12 cellular contexts compared by ENCODE assay signal in genomic region chr9:89372230-89372816, GRCh38. TPM values are rescaled to one million over a fixed set of nuclear protein-coding genes. Genes with fewer than 3 reads are reported as not detected.
A peak's percentile ranks its signal among the peaks of the same experiment; 100 is the strongest.
DNase-seq lines count a peak whose midpoint lies in the region; ATAC-seq and TF ChIP-seq lines count a peak whose summit lies in the region.
"Had no signal": no experiment of that assay in that cellular context is flagged by ENCODE, and none has a peak within 500 bp of the region (broad histone marks: within the 10 kb centered on the region; RNA-seq: fewer than 3 reads in every experiment).

No MANE protein-coding gene starts in this region.

- intact Hi-C loops in A673 (cut with micrococcal nuclease; ENCODE audit: unreplicated experiment), result no loop called here

- CTCF ChIA-PET in A673 (lab: Charles Lee), result no interaction called here
- CTCF ChIA-PET in HEK293 (lab: Yijun Ruan, JAX), result no interaction called here
- CTCF ChIA-PET in WTC11 (lab: Charles Lee), result interaction anchor here (0.7 to 1.8 kb wide), 2 partner anchors 176 to 221 kb away, joined by 4 read pairs; no protein-coding TSS in a partner anchor

- H3K9me3 ChIP-seq in A673 (ENCODE audit: low read depth, low read length, poor library complexity, severe bottlenecking) (no peaks in the 10 kb centered on the region), HEK293 (ENCODE audit: control insufficient read depth, insufficient read depth, low read depth, low read length) (no peaks in the 10 kb centered on the region)
- H3K9me3 ChIP-seq: heart left ventricle had no signal

- H3K27ac ChIP-seq in A673 (ENCODE audit: low read depth, low read length, poor library complexity, severe bottlenecking) (no peak overlapping the region), HEK293 (ENCODE audit: extremely low read depth, low read depth, low read length) (no peak overlapping the region)
- H3K27ac ChIP-seq: heart left ventricle had no signal

- H3K27ac Mint-ChIP-seq in WTC11, result no peak overlapping the region
- H3K27ac Mint-ChIP-seq: nephron had no signal

- TF ChIP-seq CTCF in A673 (conservative IDR thresholded peaks at IDR 0.05; ENCODE audit: low read depth, low read length), result no peak
- no peak for TF ChIP-seq CTCF in HEK293 (tag by site-specific recombination; IDR thresholded peaks at IDR 0.05)
- no peak for TF ChIP-seq CTCF in WTC11 (IDR thresholded peaks at IDR 0.05)

- POLR2A ChIA-PET in A673 (lab: Charles Lee; ENCODE audit: low non-redundant PET) (no interaction called here), HEK293 (lab: Yijun Ruan, JAX) (no interaction called here), WTC11 (lab: Charles Lee) (no interaction called here)

- ATAC-seq in WTC11 (peak; percentile 41; the same call in 1 of the 2 replicates), esophagus mucosa (peak; percentile 42), GM21390 (IDR thresholded peaks at IDR 0.05; ENCODE audit: unreplicated experiment) (no peak), HG03342 (IDR thresholded peaks at IDR 0.05; ENCODE audit: unreplicated experiment) (no peak)

- peaks cover 9% of the 10 kb centered on the region for H3K36me3 Mint-ChIP-seq in WTC11

- in situ Hi-C loops in ACHN (cut with HindIII; ENCODE audit: low pct_ligation_motif_present, low pct_unique_long_range_greater_than_20kb, low sequenced_read_pairs), result no loop called here

- no peaks in the 10 kb centered on the region for H3K27me3 ChIP-seq in A673 (replicated peaks; ENCODE audit: insufficient read depth, low read depth, low read length, poor library complexity)
- H3K27me3 ChIP-seq: heart left ventricle had no signal

- DNase-seq in A673 (ENCODE audit: low spot score) (peak; percentile 21), WTC11 (ENCODE audit: low spot score) (no peak), ACHN (no peak), DMS79 (lab: John Stamatoyannopoulos, UW) (no peak)
- DNase-seq: heart left ventricle; NCI-H1105 treated with DMSO at 0.1 percent for 48 hours; stimulated activated CD4-positive, alpha-beta T cell treated with anti-CD3 and anti-CD28 coated beads, Interleukin-2, amount 100 ng/mL, for 48 hours had no signal

- no peak overlapping the region for H3K4me3 Mint-ChIP-seq in WTC11
- H3K4me3 Mint-ChIP-seq: nephron had no signal

- H3K4me1 ChIP-seq in A673 (ENCODE audit: insufficient read depth, low read length, poor library complexity, severe bottlenecking), result peaks cover 7% of the 10 kb centered on the region
- H3K4me1 ChIP-seq in HEK293 (ENCODE audit: control insufficient read depth, insufficient read depth, low read length), result no peaks in the 10 kb centered on the region

- no peaks in the 10 kb centered on the region for H3K9me3 Mint-ChIP-seq in WTC11
- H3K9me3 Mint-ChIP-seq: nephron had no signal

- H3K4me3 ChIP-seq in A673 (ENCODE audit: low read depth, low read length, poor library complexity, severe bottlenecking) (no peak overlapping the region), HEK293 (ENCODE audit: low read depth, low read length) (no peak overlapping the region)
- H3K4me3 ChIP-seq: heart left ventricle had no signal

- peaks cover 6% of the 10 kb centered on the region for H3K4me1 Mint-ChIP-seq in WTC11
- H3K4me1 Mint-ChIP-seq: nephron had no signal

- no peaks in the 10 kb centered on the region for H3K27me3 Mint-ChIP-seq in WTC11 (ENCODE audit: low read depth)

- BruUV-seq in A673 (replicated peaks; lab: Mats Ljungman, UMichigan), result no TSS peak

- H3K36me3 ChIP-seq in A673 (ENCODE audit: insufficient read depth, low read length, poor library complexity, severe bottlenecking) (no peaks in the 10 kb centered on the region), HEK293 (ENCODE audit: control insufficient read depth in 2 of 2, insufficient read depth in 1 of 2, low read length in 2 of 2) (peaks cover 0 to 2% of the 10 kb centered on the region in 2 experiments; a peak in 2 of 3 replicates)

TF ChIP-seq in HEK293, 187 proteins besides CTCF, POLR2A, EP300 and RAD21:
- TF ChIP-seq KLF8 (tag by site-specific recombination; IDR thresholded peaks at IDR 0.05) (peak; percentile 98), ZNF600 (tag by site-specific recombination; IDR thresholded peaks at IDR 0.05) (peak; percentile 80), ZNF362 (tag by site-specific recombination; IDR thresholded peaks at IDR 0.05) (no peak), KLF1 (tag by site-specific recombination; IDR thresholded peaks at IDR 0.05) (peak; percentile 99), KLF9 (tag by site-specific recombination; IDR thresholded peaks at IDR 0.05; ENCODE audit: low read depth) (peak; percentile 87)

TF ChIP-seq in WTC11, 78 proteins besides CTCF, POLR2A, EP300 and RAD21:
- TF ChIP-seq, protein P1, sequence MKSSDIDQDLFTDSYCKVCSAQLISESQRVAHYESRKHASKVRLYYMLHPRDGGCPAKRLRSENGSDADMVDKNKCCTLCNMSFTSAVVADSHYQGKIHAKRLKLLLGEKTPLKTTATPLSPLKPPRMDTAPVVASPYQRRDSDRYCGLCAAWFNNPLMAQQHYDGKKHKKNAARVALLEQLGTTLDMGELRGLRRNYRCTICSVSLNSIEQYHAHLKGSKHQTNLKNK (CRISPR knock-in tag; IDR thresholded peaks at IDR 0.05), result no peak
- TF ChIP-seq ZBTB43 (CRISPR knock-in tag; IDR thresholded peaks at IDR 0.05), result no peak
- no peak for TF ChIP-seq ZNF138 (CRISPR knock-in tag; conservative IDR thresholded peaks at IDR 0.05)
- TF ChIP-seq ZNF512 (CRISPR knock-in tag; IDR thresholded peaks at IDR 0.05; ENCODE audit: borderline replicate concordance), result no peak
- no peak for TF ChIP-seq ZNF423 (CRISPR knock-in tag; IDR thresholded peaks at IDR 0.05)
- TF ChIP-seq, protein P2, sequence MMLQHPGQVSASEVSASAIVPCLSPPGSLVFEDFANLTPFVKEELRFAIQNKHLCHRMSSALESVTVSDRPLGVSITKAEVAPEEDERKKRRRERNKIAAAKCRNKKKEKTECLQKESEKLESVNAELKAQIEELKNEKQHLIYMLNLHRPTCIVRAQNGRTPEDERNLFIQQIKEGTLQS (CRISPR knock-in tag; conservative IDR thresholded peaks at IDR 0.05), result no peak
- TF ChIP-seq USF2 (CRISPR knock-in tag; IDR thresholded peaks at IDR 0.05), result no peak
- TF ChIP-seq ZNF281 (CRISPR knock-in tag; IDR thresholded peaks at IDR 0.05), result no peak
- TF ChIP-seq E2F4 (CRISPR knock-in tag; IDR thresholded peaks at IDR 0.05; ENCODE audit: borderline replicate concordance, low read depth), result no peak

RNA-seq across cellular contexts. Expression of gene SECISBP2, which starts 54.0 kb away (rescaled TPM):
- 44.4 and 54.1 TPM in 2 replicates for total RNA-seq in A673 (2021)
- total RNA-seq in WTC11 (2021), result 66.2 to 72.8 TPM (median 66.8 TPM) in 3 replicates
- 19.2 TPM for total RNA-seq in esophagus mucosa

Comparison
In these comparisons a context has a peak if more than half of its experiments do, and no peak if none do; other contexts are left out.
1. ATAC-seq: peak in WTC11 (single experiment) and esophagus mucosa (single experiment); none in GM21390 (single experiment) and HG03342 (single experiment).